21 cellular contexts compared by ENCODE assay signal in genomic region chr5:75701856-75702255, GRCh38. TPM values are rescaled to one million over a fixed set of nuclear protein-coding genes. Genes with fewer than 3 reads are reported as not detected.
DNase-seq lines count a peak whose midpoint lies in the region; ATAC-seq and TF ChIP-seq lines count a peak whose summit lies in the region.
"Had no signal": no experiment of that assay in that cellular context is flagged by ENCODE, and none has a peak within 500 bp of the region (broad histone marks: within the 10 kb centered on the region; RNA-seq: fewer than 3 reads in every experiment).

No MANE protein-coding gene starts in this region.

- TF ChIP-seq CTCF in heart left ventricle (IDR thresholded peaks at IDR 0.05) (no peak), thyroid gland (IDR thresholded peaks at IDR 0.05) (no peak), type B pancreatic cell (conservative IDR thresholded peaks at IDR 0.05) (no peak)

- peaks cover 12% of the 10 kb centered on the region for H3K4me1 Mint-ChIP-seq in activated T-cell treated with anti-CD3 and anti-CD28 coated beads, Interleukin-2, amount 50 U/mL, for 24 hours (ENCODE audit: low read depth)
- H3K4me1 Mint-ChIP-seq in activated T-cell treated with anti-CD3 and anti-CD28 coated beads, Interleukin-2, amount 50 U/mL, for 4 hours (ENCODE audit: low read depth) = peaks cover 9% of the 10 kb centered on the region
- no peaks in the 10 kb centered on the region for H3K4me1 Mint-ChIP-seq in type B pancreatic cell (ENCODE audit: unreplicated experiment)
- H3K4me1 Mint-ChIP-seq: CD14-positive monocyte had no signal

- H3K27ac ChIP-seq in heart left ventricle (no peak overlapping the region), right cardiac atrium (ENCODE audit: low read length) (no peak overlapping the region), thyroid gland (no peak overlapping the region)
- H3K27ac ChIP-seq: A549; BLaER1 treated with 17β-estradiol and CSF1 and Interleukin-3, amounts not matched to agents 10 nM and 100 nM had no signal

- no peak for ATAC-seq in activated T-cell treated with anti-CD3 and anti-CD28 coated beads, Interleukin-2, amount 50 U/mL, for 4 hours
- ATAC-seq in heart left ventricle (peak; percentile 80 to 95 (median 88)), right cardiac atrium (no peak)
- ATAC-seq: A549 had no signal

- intact Hi-C loops in heart left ventricle (cut with DNase I) = no loop called here
- intact Hi-C loops in right cardiac atrium (cut with DNase I) = no loop called here
- intact Hi-C loops in thyroid gland (cut with DNase I) = no loop called here

- no peaks in the 10 kb centered on the region for H3K27me3 Mint-ChIP-seq in activated T-cell treated with anti-CD3 and anti-CD28 coated beads, Interleukin-2, amount 50 U/mL, for 24 hours
- H3K27me3 Mint-ChIP-seq in activated T-cell treated with anti-CD3 and anti-CD28 coated beads, Interleukin-2, amount 50 U/mL, for 4 hours (ENCODE audit: low read depth) = no peaks in the 10 kb centered on the region
- H3K27me3 Mint-ChIP-seq in type B pancreatic cell = no peaks in the 10 kb centered on the region
- H3K27me3 Mint-ChIP-seq: CD4-positive, alpha-beta T cell; CD8-positive, alpha-beta memory T cell had no signal

- H3K36me3 ChIP-seq in heart left ventricle = peaks cover 0 to 42% (median 36%) of the 10 kb centered on the region in 9 donors
- peaks cover 0 to 12% of the 10 kb centered on the region in 2 donors for H3K36me3 ChIP-seq in thyroid gland

- H3K27me3 ChIP-seq in heart left ventricle (no peaks in the 10 kb centered on the region), right cardiac atrium (ENCODE audit: control insufficient read depth, insufficient read depth) (no peaks in the 10 kb centered on the region), thyroid gland (no peaks in the 10 kb centered on the region)
- H3K27me3 ChIP-seq: BE2C; BLaER1 treated with 17β-estradiol and CSF1 and Interleukin-3, amounts not matched to agents 10 nM and 100 nM had no signal

- H3K36me3 Mint-ChIP-seq in activated T-cell treated with anti-CD3 and anti-CD28 coated beads, Interleukin-2, amount 50 U/mL, for 24 hours (ENCODE audit: low read depth) = peaks cover 68% of the 10 kb centered on the region
- peaks cover 42% of the 10 kb centered on the region for H3K36me3 Mint-ChIP-seq in activated T-cell treated with anti-CD3 and anti-CD28 coated beads, Interleukin-2, amount 50 U/mL, for 4 hours (ENCODE audit: insufficient read depth)
- peaks cover 30% of the 10 kb centered on the region for H3K36me3 Mint-ChIP-seq in type B pancreatic cell

- H3K9me3 ChIP-seq in heart left ventricle = peaks cover 0 to 3% (median 0%) of the 10 kb centered on the region in 12 donors
- no peaks in the 10 kb centered on the region for H3K9me3 ChIP-seq in right cardiac atrium (ENCODE audit: control insufficient read depth, low read length)
- no peaks in the 10 kb centered on the region for H3K9me3 ChIP-seq in thyroid gland
- H3K9me3 ChIP-seq: A549, BE2C, HAP-1 had no signal

- H3K4me3 ChIP-seq in heart left ventricle = no peak overlapping the region
- no peak overlapping the region for H3K4me3 ChIP-seq in right cardiac atrium (ENCODE audit: low read length)
- no peak overlapping the region for H3K4me3 ChIP-seq in thyroid gland (replicated peaks in 1 of 3)
- H3K4me3 ChIP-seq: A549; BLaER1 treated with 17β-estradiol and CSF1 and Interleukin-3, amounts not matched to agents 10 nM and 100 nM; HAP-1 had no signal

- H3K4me1 ChIP-seq in heart left ventricle = no peaks in the 10 kb centered on the region
- no peaks in the 10 kb centered on the region for H3K4me1 ChIP-seq in right cardiac atrium (ENCODE audit: control insufficient read depth, insufficient read depth, low read length)
- no peaks in the 10 kb centered on the region for H3K4me1 ChIP-seq in thyroid gland
- H3K4me1 ChIP-seq: A549; BE2C; BLaER1 treated with 17β-estradiol and CSF1 and Interleukin-3, amounts not matched to agents 10 nM and 100 nM; HAP-1 had no signal

- 52 to 71% (median 60%) methylated on average over 4 of the region's 4 CpGs for WGBS in heart left ventricle, 4 donors
- WGBS in right cardiac atrium = 67% methylated on average over 4 of the region's 4 CpGs
- 37 to 54% methylated on average over 4 of the region's 4 CpGs for WGBS in thyroid gland, 2 donors

- no peaks in the 10 kb centered on the region for H3K9me3 Mint-ChIP-seq in activated T-cell treated with anti-CD3 and anti-CD28 coated beads, Interleukin-2, amount 50 U/mL, for 24 hours
- no peaks in the 10 kb centered on the region for H3K9me3 Mint-ChIP-seq in activated T-cell treated with anti-CD3 and anti-CD28 coated beads, Interleukin-2, amount 50 U/mL, for 4 hours
- peaks cover 3% of the 10 kb centered on the region for H3K9me3 Mint-ChIP-seq in type B pancreatic cell
- H3K9me3 Mint-ChIP-seq: CD4-positive, alpha-beta T cell; CD8-positive, alpha-beta memory T cell; HFFc6 had no signal

- no peak overlapping the region for H3K4me3 Mint-ChIP-seq in activated T-cell treated with anti-CD3 and anti-CD28 coated beads, Interleukin-2, amount 50 U/mL, for 24 hours
- no peak overlapping the region for H3K4me3 Mint-ChIP-seq in activated T-cell treated with anti-CD3 and anti-CD28 coated beads, Interleukin-2, amount 50 U/mL, for 4 hours
- H3K4me3 Mint-ChIP-seq in type B pancreatic cell = no peak overlapping the region
- H3K4me3 Mint-ChIP-seq: CD14-positive monocyte; CD4-positive, alpha-beta T cell; CD8-positive, alpha-beta memory T cell; HFFc6 had no signal

- DNase-seq in activated T-cell treated with anti-CD3 and anti-CD28 coated beads, Interleukin-2, amount 50 U/mL, for 24 hours = no peak
- DNase-seq in activated T-cell treated with anti-CD3 and anti-CD28 coated beads, Interleukin-2, amount 50 U/mL, for 4 hours = no peak
- DNase-seq in heart left ventricle (no peak), right cardiac atrium (no peak), DMS79 treated with DMSO at 0.1 percent for 48 hours (lab: John Stamatoyannopoulos, UW) (peak; percentile 23), thyroid gland (peak; percentile 51 to 61), type B pancreatic cell (ENCODE audit: extremely low spot score, unreplicated experiment) (no peak)
- DNase-seq: 8988T; ACHN; AML-193; BE2C; CD4-positive, alpha-beta T cell; CD8-positive, alpha-beta memory T cell; DMS 273 treated with DMSO at 0.1 percent for 48 hours; DND-41; GOT3; HFFc6 had no signal

- TF ChIP-seq POLR2A in heart left ventricle (IDR thresholded peaks at IDR 0.05) (no peak), thyroid gland (IDR thresholded peaks at IDR 0.05) (no peak)

- H3K27ac Mint-ChIP-seq in activated T-cell treated with anti-CD3 and anti-CD28 coated beads, Interleukin-2, amount 50 U/mL, for 24 hours = peak overlapping the region; percentile 24
- no peak overlapping the region for H3K27ac Mint-ChIP-seq in type B pancreatic cell
- H3K27ac Mint-ChIP-seq: CD4-positive, alpha-beta T cell; HFFc6 had no signal

RNA-seq across cellular contexts. Expression of gene POC5, which starts 15.4 kb away (rescaled TPM):
- total RNA-seq in activated T-cell treated with anti-CD3 and anti-CD28 coated beads, Interleukin-2, amount 50 U/mL, for 4 hours = 10 to 100 TPM; 17.2 to 24.1 (median 18.6) TPM
- total RNA-seq in heart left ventricle = 1 to 10 TPM; 3.4 to 6.7 (median 4.8) TPM
- polyA plus RNA-seq in heart left ventricle = 1 to 10 TPM; 3.5 to 5.4 TPM
- total RNA-seq in right cardiac atrium = 1 to 10 TPM; 3.2 to 6.4 (median 5.0) TPM
- 4.0 TPM for polyA plus RNA-seq in right cardiac atrium
- total RNA-seq in thyroid gland = 10 to 100 TPM in 3 of 4 donors, 1 to 10 TPM in 1; 9.5 to 24.3 (median 14.4) TPM
- 9.9 and 16.0 TPM in 2 replicates for total RNA-seq in type B pancreatic cell (ENCODE audit: low replicate concordance)

Comparison
In these comparisons a context has a peak if more than half of its experiments do, and no peak if none do; other contexts are left out.
1. ATAC-seq: peak in heart left ventricle (4 of 4); none in activated T-cell treated with anti-CD3 and anti-CD28 coated beads, Interleukin-2, amount 50 U/mL, for 4 hours (0 of 2) and right cardiac atrium (0 of 2).
2. DNase-seq: peak in DMS79 treated with DMSO at 0.1 percent for 48 hours (single experiment) and thyroid gland (2 of 2); none in activated T-cell treated with anti-CD3 and anti-CD28 coated beads, Interleukin-2, amount 50 U/mL, for 24 hours (single experiment), activated T-cell treated with anti-CD3 and anti-CD28 coated beads, Interleukin-2, amount 50 U/mL, for 4 hours (single experiment), heart left ventricle (0 of 5), right cardiac atrium (0 of 3) and type B pancreatic cell (single experiment).